Comparison of ENCODE assay signal across 8 cellular contexts in genomic region chr13:102846261-102847015, GRCh38. TPM values are rescaled to one million over a fixed set of nuclear protein-coding genes. Genes with fewer than 3 reads are reported as not detected.
DNase-seq lines count a peak whose midpoint lies in the region; FAIRE-seq and TF ChIP-seq lines count a peak whose summit lies in the region.

No MANE protein-coding gene starts in this region.

- H3K9me3 ChIP-seq in HEK293 (ENCODE audit: control insufficient read depth, insufficient read depth, low read depth, low read length): no peaks in the 10 kb centered on the region
- no peaks in the 10 kb centered on the region for H3K9me3 ChIP-seq in MG63
- H3K9me3 ChIP-seq in kidney (ENCODE audit: control insufficient read depth in 1 of 2, low read length in 2 of 2): no peaks in the 10 kb centered on the region

- POLR2A ChIA-PET in HEK293 (lab: Yijun Ruan, JAX): interaction anchor here (1.2 to 2.6 kb wide), 5 partner anchors 10 to 278 kb away, joined by 3 to 33 read pairs (median 9); partner anchors contain the start of genes BIVM, POGLUT2, TEX30 and TPP2

- H3K9ac ChIP-seq in kidney (ENCODE audit: low read length in 2 of 2): peak overlapping the region; percentile 31 to 96

- H3K27ac ChIP-seq in HEK293 (ENCODE audit: extremely low read depth, low read depth, low read length) (peak overlapping the region; percentile 72), kidney (ENCODE audit: low read depth in 2 of 2, low read length in 2 of 2) (peak overlapping the region; percentile 91 to 98)

- H3K27me3 ChIP-seq in MG63 (no peaks in the 10 kb centered on the region), bronchial epithelial cell (ENCODE audit: control insufficient read depth, insufficient read depth, low read length) (no peaks in the 10 kb centered on the region)

- TF ChIP-seq CTCF in GM12875 (IDR thresholded peaks at IDR 0.05; ENCODE audit: borderline replicate concordance, insufficient read depth, low read depth, low read length) (no peak), HEK293 (tag by site-specific recombination; IDR thresholded peaks at IDR 0.05) (no peak), bronchial epithelial cell (IDR thresholded peaks at IDR 0.05; ENCODE audit: insufficient read depth, low read length, severe bottlenecking) (no peak), kidney (IDR thresholded peaks at IDR 0.05; ENCODE audit: borderline replicate concordance, extremely low read depth, insufficient read depth) (no peak)

- H3K4me1 ChIP-seq in HEK293 (ENCODE audit: control insufficient read depth, insufficient read depth, low read length): no peaks in the 10 kb centered on the region
- peaks cover 5 to 7% of the 10 kb centered on the region in 2 donors for H3K4me1 ChIP-seq in kidney (ENCODE audit: control insufficient read depth in 1 of 2, insufficient read depth in 1 of 2, low read depth in 1 of 2, low read length in 2 of 2)

- FAIRE-seq in bronchial epithelial cell (lab: Jason Lieb, UNC) (no peak), kidney (lab: Jason Lieb, UNC) (peak; percentile 21)

- CTCF ChIA-PET in HEK293 (lab: Yijun Ruan, JAX): interaction anchor here (0.6 to 1.4 kb wide), 5 partner anchors 83 to 773 kb away, joined by 3 to 9 read pairs (median 3); no protein-coding TSS in a partner anchor

- peak overlapping the region; percentile 95 for H3K4me3 ChIP-seq in GM12875 (ENCODE audit: low read depth, low read length)
- H3K4me3 ChIP-seq in HEK293 (ENCODE audit: low read depth, low read length): peak overlapping the region; percentile 97
- H3K4me3 ChIP-seq in MG63: peak overlapping the region; percentile 89
- H3K4me3 ChIP-seq in bronchial epithelial cell (ENCODE audit: low read depth, low read length): peak overlapping the region; percentile 85
- peak overlapping the region; percentile 95 to 99 for H3K4me3 ChIP-seq in kidney (ENCODE audit: low read length in 2 of 2)

- DNase-seq in MG63 (peak; percentile 21), T-helper 9 cell (peak; percentile 25), bronchial epithelial cell (ENCODE audit: low read depth) (peak; percentile 39), kidney (peak; percentile 78), occipital lobe (lab: John Stamatoyannopoulos, UW) (no peak)
- peak; percentile 61 for DNase-seq in stimulated activated CD4-positive, alpha-beta T cell treated with anti-CD3 and anti-CD28 coated beads, Interleukin-15, amount 100 ng/mL, for 24 hours

- H3K36me3 ChIP-seq in HEK293 (ENCODE audit: control insufficient read depth in 2 of 2, insufficient read depth in 1 of 2, low read length in 2 of 2) (peaks cover 0 to 7% of the 10 kb centered on the region in 2 experiments; a peak in 1 of 3 replicates), MG63 (peaks cover 2% of the 10 kb centered on the region), bronchial epithelial cell (ENCODE audit: control insufficient read depth, insufficient read depth, low read length) (peaks cover 2% of the 10 kb centered on the region), kidney (ENCODE audit: control insufficient read depth in 1 of 2, insufficient read depth in 2 of 2, low read length in 2 of 2) (no peaks in the 10 kb centered on the region)

- intact Hi-C loops in kidney (cut with DNase I): no loop called here

TF ChIP-seq in HEK293, 187 proteins besides CTCF, POLR2A, EP300 and RAD21:
- TF ChIP-seq ZBTB17 (tag by site-specific recombination; IDR thresholded peaks at IDR 0.05): peak; percentile 84
- no peak for TF ChIP-seq ZNF621 (tag by site-specific recombination; IDR thresholded peaks at IDR 0.05)
- TF ChIP-seq ZNF335 (tag by site-specific recombination; conservative IDR thresholded peaks at IDR 0.05): peak; percentile 21
- TF ChIP-seq, protein P1, sequence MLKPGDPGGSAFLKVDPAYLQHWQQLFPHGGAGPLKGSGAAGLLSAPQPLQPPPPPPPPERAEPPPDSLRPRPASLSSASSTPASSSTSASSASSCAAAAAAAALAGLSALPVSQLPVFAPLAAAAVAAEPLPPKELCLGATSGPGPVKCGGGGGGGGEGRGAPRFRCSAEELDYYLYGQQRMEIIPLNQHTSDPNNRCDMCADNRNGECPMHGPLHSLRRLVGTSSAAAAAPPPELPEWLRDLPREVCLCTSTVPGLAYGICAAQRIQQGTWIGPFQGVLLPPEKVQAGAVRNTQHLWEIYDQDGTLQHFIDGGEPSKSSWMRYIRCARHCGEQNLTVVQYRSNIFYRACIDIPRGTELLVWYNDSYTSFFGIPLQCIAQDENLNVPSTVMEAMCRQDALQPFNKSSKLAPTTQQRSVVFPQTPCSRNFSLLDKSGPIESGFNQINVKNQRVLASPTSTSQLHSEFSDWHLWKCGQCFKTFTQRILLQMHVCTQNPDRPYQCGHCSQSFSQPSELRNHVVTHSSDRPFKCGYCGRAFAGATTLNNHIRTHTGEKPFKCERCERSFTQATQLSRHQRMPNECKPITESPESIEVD (tag by site-specific recombination; IDR thresholded peaks at IDR 0.05): peak; percentile 38; the same call in 1 of the 2 replicates

RNA-seq across cellular contexts. Expression of gene ERCC5, which starts 0.6 kb away (rescaled TPM):
- total RNA-seq in MG63 (2014; rRNA removed; shearing (Covaris generic); ENCODE audit: low replicate concordance): 33.2 and 89.9 TPM in 2 replicates
- total RNA-seq in bronchial epithelial cell (41.3 and 44.9 TPM in 2 replicates), kidney (56.0 TPM), occipital lobe (70.0 TPM)
- 37.4 TPM for polyA plus RNA-seq in kidney (ENCODE audit: insufficient read depth, low read depth, low replicate concordance)

RNA-seq across cellular contexts. Expression of gene BIVM, which starts 47.5 kb away (rescaled TPM):
- 11.3 and 12.8 TPM in 2 replicates for total RNA-seq in MG63 (2014; rRNA removed; shearing (Covaris generic); ENCODE audit: low replicate concordance)
- 7.9 and 11.1 TPM in 2 replicates for total RNA-seq in bronchial epithelial cell
- 36.6 TPM for total RNA-seq in kidney
- 22.1 TPM for polyA plus RNA-seq in kidney (ENCODE audit: insufficient read depth, low read depth, low replicate concordance)
- 65.2 TPM for total RNA-seq in occipital lobe

RNA-seq across cellular contexts. Expression of gene POGLUT2, which starts 47.7 kb away (rescaled TPM):
- total RNA-seq in MG63 (2014; rRNA removed; shearing (Covaris generic); ENCODE audit: low replicate concordance): 17.5 and 18.9 TPM in 2 replicates
- 4.0 and 6.1 TPM in 2 replicates for total RNA-seq in bronchial epithelial cell
- total RNA-seq in kidney: 7.0 TPM
- 4.9 TPM for polyA plus RNA-seq in kidney (ENCODE audit: insufficient read depth, low read depth, low replicate concordance)
- total RNA-seq in occipital lobe: 11.5 TPM
